ENCODE assay signal across 24 cellular contexts in the genomic region with DNA sequence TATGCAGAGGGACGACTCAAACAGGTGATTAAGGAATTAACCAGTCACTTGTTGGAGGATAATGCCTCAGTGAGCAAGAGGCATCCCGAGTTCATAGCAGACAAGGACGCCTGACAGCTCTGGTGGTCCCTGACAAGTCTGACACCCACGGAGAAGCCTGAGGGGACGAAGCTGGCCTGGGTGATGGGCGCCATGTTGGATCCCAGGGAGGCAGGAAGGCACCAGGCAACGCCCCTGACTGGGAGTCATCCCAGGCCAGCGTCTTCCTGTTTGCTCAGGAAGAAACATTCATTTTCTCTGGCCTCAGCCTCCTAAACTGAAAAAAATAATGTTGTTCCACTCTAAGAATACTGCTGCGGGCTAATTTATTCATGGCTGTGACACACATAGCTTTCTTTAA.
DNase-seq lines count a peak whose midpoint lies in the region; ATAC-seq, FAIRE-seq and TF ChIP-seq lines count a peak whose summit lies in the region.
"Had no signal": no experiment of that assay in that cellular context is flagged by ENCODE, and none has a peak within 500 bp of the region (broad histone marks: within the 10 kb centered on the region; RNA-seq: fewer than 3 reads in every experiment).

No MANE protein-coding gene starts in this region.

- H2AFZ ChIP-seq in HepG2 (ENCODE audit: low read length) = no peak overlapping the region

- POLR2A ChIA-PET in HepG2 (lab: Yijun Ruan, JAX) = no interaction called here

- H4K20me1 ChIP-seq in HepG2 (ENCODE audit: insufficient read depth, low read length) = no peaks in the 10 kb centered on the region
- H4K20me1 ChIP-seq: BLaER1 treated with 17β-estradiol and CSF1 and Interleukin-3, amounts not matched to agents 10 nM and 100 nM had no signal

- BruUV-seq in HepG2 (replicated peaks; lab: Mats Ljungman, UMichigan) = no TSS peak

- CTCF ChIA-PET in HepG2 (lab: Yijun Ruan, JAX; ENCODE audit: low intra/inter-chr PET ratio, low total read pairs) = no interaction called here

- WGBS in HepG2 (ENCODE audit: low lambda C conversion rate) = 27% methylated on average over 5 of the region's 9 CpGs
- WGBS in right lobe of liver (ENCODE audit: insufficient coverage, low coverage, low lambda C conversion rate, missing lambda C conversion rate) = 75% methylated on average over 4 of the region's 9 CpGs
- WGBS in body of pancreas, 2 donors = 68 to 71% methylated on average over 9 of the region's 9 CpGs

- intact Hi-C loops in HepG2 (cut with micrococcal nuclease; ENCODE audit: unreplicated experiment) (no loop called here), right lobe of liver (cut with DNase I) (no loop called here), body of pancreas (cut with DNase I) (no loop called here)

- H3K27me3 ChIP-seq in HepG2 (ENCODE audit: control insufficient read depth in 1 of 2, insufficient read depth in 2 of 2, low read length in 2 of 2) (peaks cover 0 to 19% of the 10 kb centered on the region in 2 experiments; a peak in 3 of 5 replicates), right lobe of liver (no peaks in the 10 kb centered on the region), bronchial epithelial cell (ENCODE audit: control insufficient read depth, insufficient read depth, low read length) (no peaks in the 10 kb centered on the region), body of pancreas (no peaks in the 10 kb centered on the region)
- H3K27me3 ChIP-seq: BE2C; BLaER1 treated with 17β-estradiol and CSF1 and Interleukin-3, amounts not matched to agents 10 nM and 100 nM had no signal

- H3K9ac ChIP-seq in HepG2 (ENCODE audit: insufficient read depth, low read depth, low read length) = no peak overlapping the region
- H3K9ac ChIP-seq: BLaER1 treated with 17β-estradiol and CSF1 and Interleukin-3, amounts not matched to agents 10 nM and 100 nM had no signal

- DNase-seq in HepG2 (ENCODE audit: low spot score) (no peak), right lobe of liver (no peak), bronchial epithelial cell (ENCODE audit: low read depth) (no peak), kidney tubule cell (ENCODE audit: low spot score) (peak; percentile 57), erythroblast (lab: John Stamatoyannopoulos, UW) (no peak), body of pancreas (no peak), NCI-H2227 (lab: John Stamatoyannopoulos, UW; ENCODE audit: unreplicated experiment) (no peak)
- DNase-seq: 8988T; ACHN; AML-193; BE2C; CD4-positive, alpha-beta T cell; CD8-positive, alpha-beta memory T cell; DMS 273 treated with DMSO at 0.1 percent for 48 hours; DMS79; EL; GDM1; GOT3; HFFc6 had no signal

- in situ Hi-C loops in HepG2 (cut with HindIII; ENCODE audit: extremely low pct_ligation_motif_present, low pct_unique_long_range_greater_than_20kb) = loop anchor here (25.0 kb wide), 1 partner anchor 217 kb away; no protein-coding TSS in a partner anchor

- no peaks in the 10 kb centered on the region for H3K79me2 ChIP-seq in HepG2 (ENCODE audit: insufficient read depth, low read length)

- TF ChIP-seq RAD21 in HepG2 (CRISPR knock-in tag; IDR thresholded peaks at IDR 0.05) = no peak

- ATAC-seq in HepG2 (no peak), right lobe of liver (no peak), body of pancreas (no peak)
- ATAC-seq: A549, GM12878 had no signal

- TF ChIP-seq POLR2A in HepG2 (IDR thresholded peaks at IDR 0.05; ENCODE audit: insufficient read depth in 1 of 2, low read depth in 2 of 2, low read length in 2 of 2) (no peak), right lobe of liver (IDR thresholded peaks at IDR 0.05) (no peak), erythroblast (IDR thresholded peaks at IDR 0.05; ENCODE audit: low read length) (no peak), body of pancreas (IDR thresholded peaks at IDR 0.05) (no peak)

- H3K4me3 ChIP-seq in HepG2 (replicated peaks in 1 of 3; ENCODE audit: insufficient read depth in 1 of 3, low read depth in 2 of 3, low read length in 3 of 3) (peak overlapping the region in 1 of 3 experiments; percentile 36; a peak in 1 of 6 replicates), right lobe of liver (no peak overlapping the region), bronchial epithelial cell (ENCODE audit: low read depth, low read length) (no peak overlapping the region), body of pancreas (no peak overlapping the region)
- H3K4me3 ChIP-seq: A549; BLaER1 treated with 17β-estradiol and CSF1 and Interleukin-3, amounts not matched to agents 10 nM and 100 nM; GM12878; HAP-1 had no signal

- H3K27ac ChIP-seq in HepG2 (ENCODE audit: extremely low read length, insufficient read depth, low read length) = no peak overlapping the region
- no peak overlapping the region for H3K27ac ChIP-seq in right lobe of liver
- no peak overlapping the region for H3K27ac ChIP-seq in body of pancreas
- H3K27ac ChIP-seq: BLaER1 treated with 17β-estradiol and CSF1 and Interleukin-3, amounts not matched to agents 10 nM and 100 nM had no signal

- H3K4me1 ChIP-seq in HepG2 (ENCODE audit: insufficient read depth, low read length) (0 out of 2 replicates have a peak, but pooled peaks cover 6% of the 10 kb centered on the region), right lobe of liver (no peaks in the 10 kb centered on the region), body of pancreas (no peaks in the 10 kb centered on the region)
- H3K4me1 ChIP-seq: BE2C, HAP-1 had no signal

- H3K4me2 ChIP-seq in HepG2 (ENCODE audit: low read depth, low read length) = peak overlapping the region; percentile 51
- H3K4me2 ChIP-seq: A549; BLaER1 treated with 17β-estradiol and CSF1 and Interleukin-3, amounts not matched to agents 10 nM and 100 nM had no signal

- H3K9me3 ChIP-seq in HepG2 (ENCODE audit: low read length) (no peaks in the 10 kb centered on the region), right lobe of liver (no peaks in the 10 kb centered on the region), body of pancreas (no peaks in the 10 kb centered on the region)
- H3K9me3 ChIP-seq: A549, BE2C, HAP-1 had no signal

- H3K36me3 ChIP-seq in HepG2 (replicated peaks in 1 of 2; ENCODE audit: control insufficient read depth in 1 of 2, insufficient read depth in 2 of 2, low read length in 2 of 2) (no peaks in the 10 kb centered on the region), right lobe of liver (no peaks in the 10 kb centered on the region), bronchial epithelial cell (ENCODE audit: control insufficient read depth, insufficient read depth, low read length) (no peaks in the 10 kb centered on the region), body of pancreas (replicated peaks in 1 of 2; ENCODE audit: insufficient read depth in 1 of 2, low read depth in 2 of 2) (no peaks in the 10 kb centered on the region)
- H3K36me3 ChIP-seq: BE2C; BLaER1 treated with 17β-estradiol and CSF1 and Interleukin-3, amounts not matched to agents 10 nM and 100 nM; HAP-1 had no signal

- TF ChIP-seq EP300 in HepG2 (IDR thresholded peaks at IDR 0.05; ENCODE audit: low read depth in 2 of 2, low read length in 2 of 2) (no peak), HepG2 (CRISPR knock-in tag; IDR thresholded peaks at IDR 0.05; ENCODE audit: borderline replicate concordance) (no peak)

- TF ChIP-seq CTCF in HepG2 (CRISPR knock-in tag; IDR thresholded peaks at IDR 0.05) (no peak), right lobe of liver (IDR thresholded peaks at IDR 0.05) (no peak), bronchial epithelial cell (IDR thresholded peaks at IDR 0.05; ENCODE audit: insufficient read depth, low read length, severe bottlenecking) (no peak), body of pancreas (IDR thresholded peaks at IDR 0.05) (no peak)

- FAIRE-seq in HepG2 (lab: Jason Lieb, UNC) (no peak), bronchial epithelial cell (lab: Jason Lieb, UNC) (peak; percentile 73)
- FAIRE-seq: A549, GM12878, H54 had no signal

TF ChIP-seq in HepG2, 621 proteins besides CTCF, POLR2A, EP300 and RAD21 (continues in another document):
- no peak for TF ChIP-seq GABPA (IDR thresholded peaks at IDR 0.05; ENCODE audit: low read depth, low read length)
- peak; percentile 41; the same call in 1 of the 2 replicates for TF ChIP-seq GABPA (CRISPR knock-in tag; IDR thresholded peaks at IDR 0.05; ENCODE audit: low read depth)
- TF ChIP-seq ZNF644 (CRISPR knock-in tag; IDR thresholded peaks at IDR 0.05; ENCODE audit: low read depth) = peak; percentile 70; the same call in 1 of the 2 replicates
- TF ChIP-seq, protein P1, sequence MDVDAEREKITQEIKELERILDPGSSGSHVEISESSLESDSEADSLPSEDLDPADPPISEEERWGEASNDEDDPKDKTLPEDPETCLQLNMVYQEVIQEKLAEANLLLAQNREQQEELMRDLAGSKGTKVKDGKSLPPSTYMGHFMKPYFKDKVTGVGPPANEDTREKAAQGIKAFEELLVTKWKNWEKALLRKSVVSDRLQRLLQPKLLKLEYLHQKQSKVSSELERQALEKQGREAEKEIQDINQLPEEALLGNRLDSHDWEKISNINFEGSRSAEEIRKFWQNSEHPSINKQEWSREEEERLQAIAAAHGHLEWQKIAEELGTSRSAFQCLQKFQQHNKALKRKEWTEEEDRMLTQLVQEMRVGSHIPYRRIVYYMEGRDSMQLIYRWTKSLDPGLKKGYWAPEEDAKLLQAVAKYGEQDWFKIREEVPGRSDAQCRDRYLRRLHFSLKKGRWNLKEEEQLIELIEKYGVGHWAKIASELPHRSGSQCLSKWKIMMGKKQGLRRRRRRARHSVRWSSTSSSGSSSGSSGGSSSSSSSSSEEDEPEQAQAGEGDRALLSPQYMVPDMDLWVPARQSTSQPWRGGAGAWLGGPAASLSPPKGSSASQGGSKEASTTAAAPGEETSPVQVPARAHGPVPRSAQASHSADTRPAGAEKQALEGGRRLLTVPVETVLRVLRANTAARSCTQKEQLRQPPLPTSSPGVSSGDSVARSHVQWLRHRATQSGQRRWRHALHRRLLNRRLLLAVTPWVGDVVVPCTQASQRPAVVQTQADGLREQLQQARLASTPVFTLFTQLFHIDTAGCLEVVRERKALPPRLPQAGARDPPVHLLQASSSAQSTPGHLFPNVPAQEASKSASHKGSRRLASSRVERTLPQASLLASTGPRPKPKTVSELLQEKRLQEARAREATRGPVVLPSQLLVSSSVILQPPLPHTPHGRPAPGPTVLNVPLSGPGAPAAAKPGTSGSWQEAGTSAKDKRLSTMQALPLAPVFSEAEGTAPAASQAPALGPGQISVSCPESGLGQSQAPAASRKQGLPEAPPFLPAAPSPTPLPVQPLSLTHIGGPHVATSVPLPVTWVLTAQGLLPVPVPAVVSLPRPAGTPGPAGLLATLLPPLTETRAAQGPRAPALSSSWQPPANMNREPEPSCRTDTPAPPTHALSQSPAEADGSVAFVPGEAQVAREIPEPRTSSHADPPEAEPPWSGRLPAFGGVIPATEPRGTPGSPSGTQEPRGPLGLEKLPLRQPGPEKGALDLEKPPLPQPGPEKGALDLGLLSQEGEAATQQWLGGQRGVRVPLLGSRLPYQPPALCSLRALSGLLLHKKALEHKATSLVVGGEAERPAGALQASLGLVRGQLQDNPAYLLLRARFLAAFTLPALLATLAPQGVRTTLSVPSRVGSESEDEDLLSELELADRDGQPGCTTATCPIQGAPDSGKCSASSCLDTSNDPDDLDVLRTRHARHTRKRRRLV (CRISPR knock-in tag; IDR thresholded peaks at IDR 0.05) = no peak
- no peak for TF ChIP-seq HNRNPLL (IDR thresholded peaks at IDR 0.05; ENCODE audit: low read depth, low read length, poor library complexity, severe bottlenecking)
- TF ChIP-seq ZFY (CRISPR knock-in tag; IDR thresholded peaks at IDR 0.05) = peak; percentile 20; the same call in 1 of the 2 replicates
